In the genomic region with DNA sequence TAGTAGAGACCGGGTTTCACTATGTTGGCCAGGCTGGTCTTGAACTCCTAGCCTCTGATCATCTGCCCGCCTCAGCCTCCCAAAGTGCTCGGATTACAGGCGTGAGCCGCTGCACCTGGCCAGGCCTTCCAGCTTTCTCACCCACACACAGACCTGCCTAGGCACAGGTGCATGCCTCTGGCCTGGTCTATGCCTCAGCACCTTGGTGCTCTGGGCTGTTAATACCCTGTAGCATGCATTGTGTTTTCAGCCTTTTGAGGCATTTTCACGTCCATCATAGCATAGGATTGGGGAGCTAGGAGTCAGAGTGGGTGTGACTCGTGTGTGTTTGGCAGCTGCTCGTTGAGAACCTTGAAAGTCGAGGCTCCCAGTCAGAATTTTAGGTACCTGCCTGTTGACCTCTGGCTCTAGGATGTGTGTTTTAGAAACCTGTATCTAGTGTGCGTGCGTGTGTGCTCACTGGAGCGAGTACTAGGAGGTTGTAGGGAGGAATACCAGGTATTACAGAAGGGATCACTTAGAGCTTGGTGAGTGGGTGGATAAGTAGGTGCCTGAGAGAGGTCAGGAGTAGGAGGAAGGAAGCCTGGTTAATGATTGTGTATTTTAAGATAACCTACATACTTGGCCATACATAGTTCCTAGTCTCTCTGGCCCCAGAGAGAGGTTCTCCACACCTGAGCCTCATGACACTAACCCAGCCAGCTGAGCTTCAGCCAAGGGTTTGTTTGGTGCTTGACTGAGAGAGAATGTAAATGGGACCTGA, we compare ENCODE assay signal across 1 cellular context.
TF ChIP-seq lines count a peak whose summit lies in the region.

No MANE protein-coding gene starts in this region.

TF ChIP-seq in neural cell, 6 proteins besides CTCF, POLR2A, EP300 and RAD21:
- TF ChIP-seq, protein P1, sequence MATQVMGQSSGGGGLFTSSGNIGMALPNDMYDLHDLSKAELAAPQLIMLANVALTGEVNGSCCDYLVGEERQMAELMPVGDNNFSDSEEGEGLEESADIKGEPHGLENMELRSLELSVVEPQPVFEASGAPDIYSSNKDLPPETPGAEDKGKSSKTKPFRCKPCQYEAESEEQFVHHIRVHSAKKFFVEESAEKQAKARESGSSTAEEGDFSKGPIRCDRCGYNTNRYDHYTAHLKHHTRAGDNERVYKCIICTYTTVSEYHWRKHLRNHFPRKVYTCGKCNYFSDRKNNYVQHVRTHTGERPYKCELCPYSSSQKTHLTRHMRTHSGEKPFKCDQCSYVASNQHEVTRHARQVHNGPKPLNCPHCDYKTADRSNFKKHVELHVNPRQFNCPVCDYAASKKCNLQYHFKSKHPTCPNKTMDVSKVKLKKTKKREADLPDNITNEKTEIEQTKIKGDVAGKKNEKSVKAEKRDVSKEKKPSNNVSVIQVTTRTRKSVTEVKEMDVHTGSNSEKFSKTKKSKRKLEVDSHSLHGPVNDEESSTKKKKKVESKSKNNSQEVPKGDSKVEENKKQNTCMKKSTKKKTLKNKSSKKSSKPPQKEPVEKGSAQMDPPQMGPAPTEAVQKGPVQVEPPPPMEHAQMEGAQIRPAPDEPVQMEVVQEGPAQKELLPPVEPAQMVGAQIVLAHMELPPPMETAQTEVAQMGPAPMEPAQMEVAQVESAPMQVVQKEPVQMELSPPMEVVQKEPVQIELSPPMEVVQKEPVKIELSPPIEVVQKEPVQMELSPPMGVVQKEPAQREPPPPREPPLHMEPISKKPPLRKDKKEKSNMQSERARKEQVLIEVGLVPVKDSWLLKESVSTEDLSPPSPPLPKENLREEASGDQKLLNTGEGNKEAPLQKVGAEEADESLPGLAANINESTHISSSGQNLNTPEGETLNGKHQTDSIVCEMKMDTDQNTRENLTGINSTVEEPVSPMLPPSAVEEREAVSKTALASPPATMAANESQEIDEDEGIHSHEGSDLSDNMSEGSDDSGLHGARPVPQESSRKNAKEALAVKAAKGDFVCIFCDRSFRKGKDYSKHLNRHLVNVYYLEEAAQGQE (IDR thresholded peaks at IDR 0.05; ENCODE audit: borderline replicate concordance), result no peak
- no peak for TF ChIP-seq MXI1 (conservative IDR thresholded peaks at IDR 0.05; ENCODE audit: poor library complexity, severe bottlenecking)
- no peak for TF ChIP-seq POLR2AphosphoS5 (IDR thresholded peaks at IDR 0.05)
- no peak for TF ChIP-seq TAF1 (IDR thresholded peaks at IDR 0.05; ENCODE audit: low read depth)
- no peak for TF ChIP-seq EZH2 (IDR thresholded peaks at IDR 0.05; ENCODE audit: borderline replicate concordance, insufficient read depth, low read length, poor library complexity, severe bottlenecking)
- TF ChIP-seq SMC3 (conservative IDR thresholded peaks at IDR 0.05; ENCODE audit: poor library complexity), result no peak
TF ChIP-seq in neural cell: peak in this region for 0.
